Comparison of ENCODE assay signal across 28 cellular contexts in the genomic region with DNA sequence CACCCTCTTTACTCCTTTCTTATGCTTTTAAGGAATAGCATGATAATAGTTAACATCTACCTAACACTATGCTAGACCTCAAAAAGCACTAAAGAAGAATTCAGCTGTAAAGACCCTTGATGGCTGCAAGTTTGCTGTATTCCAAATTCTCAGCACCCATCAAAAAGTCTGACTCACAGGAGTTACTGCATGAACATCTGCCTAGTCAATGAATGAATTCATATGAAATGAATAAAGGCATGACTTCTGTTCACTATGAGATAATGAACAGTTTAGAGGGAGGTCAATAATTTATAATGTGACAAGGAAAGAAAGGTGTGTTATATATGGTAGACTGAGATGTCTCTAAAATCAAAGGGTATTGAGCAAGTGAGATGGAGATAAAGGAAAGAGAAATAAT.
DNase-seq lines count a peak whose midpoint lies in the region; ATAC-seq, FAIRE-seq and TF ChIP-seq lines count a peak whose summit lies in the region.
"Had no signal": no experiment of that assay in that cellular context is flagged by ENCODE, and none has a peak within 500 bp of the region (broad histone marks: within the 10 kb centered on the region; RNA-seq: fewer than 3 reads in every experiment).

No MANE protein-coding gene starts in this region.

- H3K4me1 ChIP-seq in astrocyte (ENCODE audit: insufficient read depth, low read length) = peaks cover 17% of the 10 kb centered on the region
- H3K4me1 ChIP-seq: thyroid gland had no signal

- peaks cover 5% of the 10 kb centered on the region for H3K9me3 Mint-ChIP-seq in astrocyte (ENCODE audit: unreplicated experiment)
- H3K9me3 Mint-ChIP-seq: stimulated activated naive CD8-positive, alpha-beta T cell treated with anti-CD3 and anti-CD28 coated beads, Interleukin-15, Interleukin-2, amounts not matched to agents 100 ng/mL and 50 ng/mL, for 24 hours had no signal

- peaks cover 10% of the 10 kb centered on the region for H3K4me1 Mint-ChIP-seq in astrocyte (ENCODE audit: low read depth, unreplicated experiment)
- H3K4me1 Mint-ChIP-seq: activated CD4-positive, alpha-beta T cell treated with anti-CD3 and anti-CD28 coated beads, Interleukin-2, amount 10 ng/mL, durations not matched to agents 24 days and 14 days; T-helper 17 cell had no signal

- H2AFZ ChIP-seq in astrocyte (ENCODE audit: low read depth, low read length) = no peak overlapping the region

- peak overlapping the region; percentile 70 for H3K4me2 ChIP-seq in astrocyte (ENCODE audit: low read length)

- no peak overlapping the region for H3K4me3 ChIP-seq in astrocyte (ENCODE audit: insufficient read depth, low read depth, low read length)
- H3K4me3 ChIP-seq: mucosa of descending colon, sigmoid colon, thyroid gland had no signal

- DNase-seq in GM04503 (ENCODE audit: low read depth) (peak; percentile 4), astrocyte (ENCODE audit: low read depth) (peak; percentile 64), iris pigment epithelial cell (ENCODE audit: low read depth) (peak; percentile 32), NCI-H2227 treated with DMSO at 0.1 percent for 48 hours (lab: John Stamatoyannopoulos, UW) (no peak)
- DNase-seq: activated CD4-positive, alpha-beta T cell treated with anti-CD3 and anti-CD28 coated beads, Interleukin-2, amount 10 ng/mL, durations not matched to agents 24 days and 14 days; activated T-cell treated with anti-CD3 and anti-CD28 coated beads, Interleukin-2, amount 50 U/mL, for 48 hours; caudate nucleus; CD8-positive, alpha-beta T cell; DMS153; GDM1; mucosa of descending colon; NCI-H1092 treated with DMSO at 0.1 percent for 48 hours; NCI-H2081; NCI-H82; sigmoid colon; T-helper 17 cell; thyroid gland had no signal

- no peak overlapping the region for H3K4me3 Mint-ChIP-seq in astrocyte (ENCODE audit: unreplicated experiment)
- H3K4me3 Mint-ChIP-seq: activated CD4-positive, alpha-beta T cell treated with anti-CD3 and anti-CD28 coated beads, Interleukin-2, amount 10 ng/mL, durations not matched to agents 24 days and 14 days; activated naive CD4-positive, alpha-beta T cell treated with anti-CD3 and anti-CD28 coated beads for 36 hours; CD8-positive, alpha-beta T cell; stimulated activated naive CD8-positive, alpha-beta T cell treated with anti-CD3 and anti-CD28 coated beads, Interleukin-15, Interleukin-2, amounts not matched to agents 100 ng/mL and 50 ng/mL, for 24 hours; T-helper 17 cell had no signal

- no peak for FAIRE-seq in astrocyte (lab: Jason Lieb, UNC)
- FAIRE-seq: endothelial cell of umbilical vein, H1, HepG2 had no signal

- H3K27ac ChIP-seq in astrocyte (ENCODE audit: low read depth, low read length) = no peak overlapping the region
- H3K27ac ChIP-seq: RWPE1, sigmoid colon, thyroid gland, VCaP had no signal

- no peaks in the 10 kb centered on the region for H3K79me2 ChIP-seq in astrocyte (ENCODE audit: insufficient read depth, low read length)

- peak overlapping the region; percentile 2 for H3K27ac Mint-ChIP-seq in astrocyte (ENCODE audit: unreplicated experiment)
- H3K27ac Mint-ChIP-seq: activated CD4-positive, alpha-beta T cell treated with anti-CD3 and anti-CD28 coated beads, Interleukin-2, amount 10 ng/mL, durations not matched to agents 24 days and 14 days; activated naive CD4-positive, alpha-beta T cell treated with anti-CD3 and anti-CD28 coated beads for 36 hours; CD8-positive, alpha-beta T cell; progenitor cell of endocrine pancreas; stimulated activated naive CD8-positive, alpha-beta T cell treated with anti-CD3 and anti-CD28 coated beads, Interleukin-15, Interleukin-2, amounts not matched to agents 100 ng/mL and 50 ng/mL, for 24 hours; T-helper 17 cell had no signal

- H3K27me3 Mint-ChIP-seq in astrocyte (ENCODE audit: low read depth, unreplicated experiment) = no peaks in the 10 kb centered on the region
- H3K27me3 Mint-ChIP-seq: progenitor cell of endocrine pancreas; stimulated activated naive CD8-positive, alpha-beta T cell treated with anti-CD3 and anti-CD28 coated beads, Interleukin-15, Interleukin-2, amounts not matched to agents 100 ng/mL and 50 ng/mL, for 24 hours had no signal

- H3K27me3 ChIP-seq in astrocyte (ENCODE audit: insufficient read depth, low read length) = no peaks in the 10 kb centered on the region
- H3K27me3 ChIP-seq: sigmoid colon, thyroid gland had no signal

- TF ChIP-seq CTCF in astrocyte (IDR thresholded peaks at IDR 0.05; ENCODE audit: insufficient read depth, low read depth, low read length) = no peak

- peak overlapping the region; percentile 32 for H3K9ac ChIP-seq in astrocyte (ENCODE audit: low read length)

- no peaks in the 10 kb centered on the region for H3K36me3 Mint-ChIP-seq in astrocyte (ENCODE audit: low read depth, unreplicated experiment)
- H3K36me3 Mint-ChIP-seq: CD8-positive, alpha-beta T cell had no signal

- no peaks in the 10 kb centered on the region for H4K20me1 ChIP-seq in astrocyte (ENCODE audit: insufficient read depth, low read length)

- H3K36me3 ChIP-seq in astrocyte (ENCODE audit: insufficient read depth, low read length) = no peaks in the 10 kb centered on the region
- H3K36me3 ChIP-seq: sigmoid colon, thyroid gland had no signal

- ATAC-seq in HG02759 (IDR thresholded peaks at IDR 0.05; ENCODE audit: unreplicated experiment) (no peak), HG03439 (IDR thresholded peaks at IDR 0.05; ENCODE audit: unreplicated experiment) (no peak), HG03045 (IDR thresholded peaks at IDR 0.05; ENCODE audit: unreplicated experiment) (no peak)
- ATAC-seq: CD8-positive, alpha-beta T cell; HepG2; mucosa of descending colon; T-helper 17 cell had no signal

- H3K9me3 ChIP-seq in astrocyte (ENCODE audit: insufficient read depth, low read depth, low read length) = no peaks in the 10 kb centered on the region
- H3K9me3 ChIP-seq: thyroid gland had no signal
